ENCODE assay signal across 27 cellular contexts in genomic region chr5:44365351-44365750, GRCh38. TPM values are rescaled to one million over a fixed set of nuclear protein-coding genes. Genes with fewer than 3 reads are reported as not detected.
A peak's percentile ranks its signal among the peaks of the same experiment; 100 is the strongest.
DNase-seq lines count a peak whose midpoint lies in the region; ATAC-seq, FAIRE-seq and TF ChIP-seq lines count a peak whose summit lies in the region.
"Had no signal": no experiment of that assay in that cellular context is flagged by ENCODE, and none has a peak within 500 bp of the region (broad histone marks: within the 10 kb centered on the region; RNA-seq: fewer than 3 reads in every experiment).

No MANE protein-coding gene starts in this region.

- H3K27ac Mint-ChIP-seq in GM23338 (no peak overlapping the region), natural killer cell (no peak overlapping the region), WTC11 (no peak overlapping the region)
- H3K27ac Mint-ChIP-seq: activated CD4-positive, alpha-beta T cell treated with anti-CD3 and anti-CD28 coated beads, Interleukin-2, amount 10 ng/mL, durations not matched to agents 24 days and 14 days; activated naive CD4-positive, alpha-beta T cell treated with anti-CD3 and anti-CD28 coated beads, Interleukin-2, amount 50 U/mL, for 24 hours; stimulated activated naive CD8-positive, alpha-beta T cell treated with anti-CD3 and anti-CD28 coated beads, Interleukin-15, Interleukin-2, amounts not matched to agents 100 ng/mL and 50 ng/mL, for 24 hours; type B pancreatic cell had no signal

- FAIRE-seq in bronchial epithelial cell (lab: Jason Lieb, UNC), result no peak
- FAIRE-seq: A204.1, astrocyte, K562 had no signal

- no peaks in the 10 kb centered on the region for H3K4me1 Mint-ChIP-seq in GM23338
- no peaks in the 10 kb centered on the region for H3K4me1 Mint-ChIP-seq in natural killer cell
- H3K4me1 Mint-ChIP-seq in WTC11, result peaks cover 5% of the 10 kb centered on the region
- H3K4me1 Mint-ChIP-seq: activated CD4-positive, alpha-beta T cell treated with anti-CD3 and anti-CD28 coated beads, Interleukin-2, amount 10 ng/mL, durations not matched to agents 24 days and 14 days; activated naive CD4-positive, alpha-beta T cell treated with anti-CD3 and anti-CD28 coated beads, Interleukin-2, amount 50 U/mL, for 24 hours had no signal

- no peak overlapping the region for H3K4me2 ChIP-seq in GM23338

- no peaks in the 10 kb centered on the region for H3K4me1 ChIP-seq in GM23338 (ENCODE audit: insufficient read depth)
- H3K4me1 ChIP-seq: esophagus muscularis mucosa, right atrium auricular region had no signal

- peak overlapping the region; percentile 16; the same call in 1 of the 2 replicates for H2AFZ ChIP-seq in GM23338

- no peaks in the 10 kb centered on the region for H4K20me1 ChIP-seq in GM23338 (replicated peaks; ENCODE audit: insufficient read depth)

- H3K9me2 ChIP-seq in GM23338 (ENCODE audit: insufficient read depth), result no peaks in the 10 kb centered on the region

- H3K36me3 ChIP-seq in GM23338 (ENCODE audit: insufficient read depth) (no peaks in the 10 kb centered on the region), bronchial epithelial cell (ENCODE audit: control insufficient read depth, insufficient read depth, low read length) (no peaks in the 10 kb centered on the region)
- H3K36me3 ChIP-seq: esophagus muscularis mucosa, right atrium auricular region had no signal

- H3K27me3 ChIP-seq in GM23338 (ENCODE audit: insufficient read depth) (no peaks in the 10 kb centered on the region), bronchial epithelial cell (ENCODE audit: control insufficient read depth, insufficient read depth, low read length) (no peaks in the 10 kb centered on the region)
- H3K27me3 ChIP-seq: esophagus muscularis mucosa, right atrium auricular region had no signal

- DNase-seq in A172 (ENCODE audit: low spot score) (peak; percentile 4), GM23338 (ENCODE audit: low spot score) (no peak), bronchial epithelial cell (ENCODE audit: low read depth) (peak; percentile 7), iris pigment epithelial cell (ENCODE audit: low read depth) (peak; percentile 43), natural killer cell (no peak), NCI-H146 treated with DMSO at 0.1 percent for 48 hours (lab: John Stamatoyannopoulos, UW; ENCODE audit: unreplicated experiment) (no peak), WTC11 (ENCODE audit: low spot score) (no peak)
- DNase-seq: activated CD4-positive, alpha-beta T cell treated with anti-CD3 and anti-CD28 coated beads, Interleukin-2, amount 10 ng/mL, durations not matched to agents 24 days and 14 days; C1 segment of cervical spinal cord; Calu3; effector memory CD4-positive, alpha-beta T cell; EL; head of caudate nucleus; NCI-H146; NCI-H2171 treated with DMSO at 0.1 percent for 48 hours; NCI-H524 treated with DMSO at 0.1 percent for 48 hours; T-helper 2 cell had no signal

- TF ChIP-seq CTCF in GM23338 (conservative IDR thresholded peaks at IDR 0.05; ENCODE audit: low read depth in 2 of 2) (no peak), bronchial epithelial cell (IDR thresholded peaks at IDR 0.05; ENCODE audit: insufficient read depth, low read length, severe bottlenecking) (no peak), natural killer cell (IDR thresholded peaks at IDR 0.05) (no peak), WTC11 (IDR thresholded peaks at IDR 0.05) (no peak)

- H3K4me3 Mint-ChIP-seq in GM23338 (no peak overlapping the region), natural killer cell (no peak overlapping the region), WTC11 (no peak overlapping the region)
- H3K4me3 Mint-ChIP-seq: activated CD4-positive, alpha-beta T cell treated with anti-CD3 and anti-CD28 coated beads, Interleukin-2, amount 10 ng/mL, durations not matched to agents 24 days and 14 days; activated naive CD4-positive, alpha-beta T cell treated with anti-CD3 and anti-CD28 coated beads, Interleukin-2, amount 50 U/mL, for 24 hours; stimulated activated naive CD8-positive, alpha-beta T cell treated with anti-CD3 and anti-CD28 coated beads, Interleukin-15, Interleukin-2, amounts not matched to agents 100 ng/mL and 50 ng/mL, for 24 hours; type B pancreatic cell had no signal

- H3K36me3 Mint-ChIP-seq in GM23338 (ENCODE audit: low read depth) (no peaks in the 10 kb centered on the region), natural killer cell (peaks cover 6% of the 10 kb centered on the region), WTC11 (no peaks in the 10 kb centered on the region)
- H3K36me3 Mint-ChIP-seq: activated naive CD4-positive, alpha-beta T cell treated with anti-CD3 and anti-CD28 coated beads, Interleukin-2, amount 50 U/mL, for 24 hours; type B pancreatic cell had no signal

- CTCF ChIA-PET in WTC11 (lab: Charles Lee), result interaction anchor here (0.9 kb wide), 1 partner anchor 33 kb away, joined by 3 read pairs; no protein-coding TSS in a partner anchor

- ATAC-seq in GM23338 (no peak), GM19395 (IDR thresholded peaks at IDR 0.05; ENCODE audit: unreplicated experiment) (no peak), natural killer cell (no peak), WTC11 (no peak)
- ATAC-seq: K562 had no signal

- no peaks in the 10 kb centered on the region for H3F3A ChIP-seq in GM23338 (replicated peaks; ENCODE audit: low read depth)

- no peak overlapping the region for H3K27ac ChIP-seq in GM23338 (ENCODE audit: low read depth)
- H3K27ac ChIP-seq: esophagus muscularis mucosa, right atrium auricular region had no signal

- intact Hi-C loops in natural killer cell (cut with micrococcal nuclease), result no loop called here

- H3K4me3 ChIP-seq in GM23338 (no peak overlapping the region), bronchial epithelial cell (ENCODE audit: low read depth, low read length) (no peak overlapping the region)
- H3K4me3 ChIP-seq: esophagus muscularis mucosa, K562, right atrium auricular region had no signal

- no peaks in the 10 kb centered on the region for H3K79me2 ChIP-seq in GM23338 (replicated peaks; ENCODE audit: insufficient read depth)

- no peaks in the 10 kb centered on the region for H3K9me3 Mint-ChIP-seq in GM23338
- H3K9me3 Mint-ChIP-seq in natural killer cell, result peaks cover 4 to 6% of the 10 kb centered on the region in 2 donors
- H3K9me3 Mint-ChIP-seq in WTC11, result no peaks in the 10 kb centered on the region
- H3K9me3 Mint-ChIP-seq: activated CD4-positive, alpha-beta T cell treated with anti-CD3 and anti-CD28 coated beads, Interleukin-2, amount 10 ng/mL, durations not matched to agents 24 days and 14 days; activated naive CD4-positive, alpha-beta T cell treated with anti-CD3 and anti-CD28 coated beads, Interleukin-2, amount 50 U/mL, for 24 hours; stimulated activated naive CD8-positive, alpha-beta T cell treated with anti-CD3 and anti-CD28 coated beads, Interleukin-15, Interleukin-2, amounts not matched to agents 100 ng/mL and 50 ng/mL, for 24 hours; type B pancreatic cell had no signal

- H3K27me3 Mint-ChIP-seq in GM23338 (ENCODE audit: insufficient read depth, low read depth, poor library complexity), result no peaks in the 10 kb centered on the region
- no peaks in the 10 kb centered on the region for H3K27me3 Mint-ChIP-seq in natural killer cell (ENCODE audit: low read depth in 2 of 2)
- H3K27me3 Mint-ChIP-seq in WTC11 (ENCODE audit: low read depth), result no peaks in the 10 kb centered on the region
- H3K27me3 Mint-ChIP-seq: activated CD4-positive, alpha-beta T cell treated with anti-CD3 and anti-CD28 coated beads, Interleukin-2, amount 10 ng/mL, durations not matched to agents 24 days and 14 days; activated naive CD4-positive, alpha-beta T cell treated with anti-CD3 and anti-CD28 coated beads, Interleukin-2, amount 50 U/mL, for 24 hours; stimulated activated naive CD8-positive, alpha-beta T cell treated with anti-CD3 and anti-CD28 coated beads, Interleukin-15, Interleukin-2, amounts not matched to agents 100 ng/mL and 50 ng/mL, for 24 hours; type B pancreatic cell had no signal

- POLR2A ChIA-PET in WTC11 (lab: Charles Lee), result no interaction called here

TF ChIP-seq in WTC11, 78 proteins besides CTCF, POLR2A, EP300 and RAD21 (continues in another document):
- TF ChIP-seq ZMAT4 (CRISPR knock-in tag; IDR thresholded peaks at IDR 0.05) (no peak), NFYB (CRISPR knock-in tag; conservative IDR thresholded peaks at IDR 0.05; ENCODE audit: low read depth) (no peak), ZBTB43 (CRISPR knock-in tag; IDR thresholded peaks at IDR 0.05) (no peak), MLX (CRISPR knock-in tag; IDR thresholded peaks at IDR 0.05) (no peak), ATF1 (CRISPR knock-in tag; IDR thresholded peaks at IDR 0.05) (no peak), ESRRA (CRISPR knock-in tag; IDR thresholded peaks at IDR 0.05; ENCODE audit: borderline replicate concordance) (no peak)

RNA-seq across cellular contexts. Expression of gene FGF10, which starts 23.9 kb away (rescaled TPM):
- 0.16 and 0.62 TPM in 2 replicates for total RNA-seq in A172 (2014; rRNA removed; shearing (Covaris generic))
- total RNA-seq in GM23338 (2014; rRNA removed; shearing (Covaris generic)), result 0.24 TPM in 1 of 2 replicates, not detected in the other
- polyA plus RNA-seq in GM23338 (2016; fragmentation: Nextera tagmentation; extraction: Ambion mirVana), result 0.40 and 0.50 TPM in 2 replicates
- total RNA-seq in bronchial epithelial cell (not detected in 2 replicates), natural killer cell (not detected), WTC11 (2021) (0.32 to 0.44 TPM (median 0.37 TPM) in 3 replicates)
- total RNA-seq: activated CD4-positive, alpha-beta T cell treated with anti-CD3 and anti-CD28 coated beads, Interleukin-2, amount 10 ng/mL, durations not matched to agents 24 days and 14 days; astrocyte; Calu3; H4; K562 had no signal
- polyA plus RNA-seq: K562 had no signal

Comparison
In these comparisons a context has a peak if more than half of its experiments do, and no peak if none do; other contexts are left out.
1. DNase-seq: peak in A172 (single experiment), bronchial epithelial cell (single experiment) and iris pigment epithelial cell (single experiment); none in GM23338 (single experiment), natural killer cell (single experiment), NCI-H146 treated with DMSO at 0.1 percent for 48 hours (single experiment) and WTC11 (single experiment).